ENCODE assay signal across 36 cellular contexts in genomic region chr15:73437541-73438109, GRCh38. TPM values are rescaled to one million over a fixed set of nuclear protein-coding genes. Genes with fewer than 3 reads are reported as not detected.
"Had no signal": no experiment of that assay in that cellular context is flagged by ENCODE, and none has a peak within 500 bp of the region (broad histone marks: within the 10 kb centered on the region; RNA-seq: fewer than 3 reads in every experiment).

No MANE protein-coding gene starts in this region.

- FAIRE-seq: endometrium had no signal

- H3K27ac Mint-ChIP-seq: effector memory CD8-positive, alpha-beta T cell; naive thymus-derived CD8-positive, alpha-beta T cell; nephron progenitor cell; progenitor cell of endocrine pancreas had no signal

- ATAC-seq: effector memory CD8-positive, alpha-beta T cell; heart right ventricle; left ventricle myocardium superior; lower lobe of right lung; naive thymus-derived CD8-positive, alpha-beta T cell; sciatic nerve had no signal

- H3K9me3 Mint-ChIP-seq: effector memory CD8-positive, alpha-beta T cell; nephron progenitor cell had no signal

- H3K9ac ChIP-seq: parathyroid adenoma had no signal

- H3K79me2 ChIP-seq: parathyroid adenoma had no signal

- H3K4me1 ChIP-seq: esophagus squamous epithelium, heart right ventricle, lower lobe of right lung, parathyroid adenoma, stomach, thyroid gland, vagina had no signal

- H3K27me3 ChIP-seq: thyroid gland, vagina had no signal

- H3K9me3 ChIP-seq: esophagus squamous epithelium, heart right ventricle, lower lobe of right lung, neutrophil, stomach, thyroid gland, vagina had no signal

- DNase-seq: cortex of kidney; effector memory CD8-positive, alpha-beta T cell; erythroblast; esophagus squamous epithelium; foreskin melanocyte; glutamatergic neuron; heart right ventricle; hippocampal formation; islet precursor cell; kidney glomerular epithelial cell; left ventricle myocardium superior; lower lobe of right lung; naive thymus-derived CD8-positive, alpha-beta T cell; nephron progenitor cell; stimulated activated CD4-positive, alpha-beta T cell treated with anti-CD3 and anti-CD28 coated beads, Interleukin-12 subunit alpha, Interleukin-12 subunit beta, amount 100 ng/mL, for 4 hours; stimulated activated CD4-positive, alpha-beta T cell treated with anti-CD3 and anti-CD28 coated beads, Interleukin-1b, Interleukin-23, amount 100 ng/mL, for 48 hours; stimulated activated CD4-positive, alpha-beta T cell treated with anti-CD3 and anti-CD28 coated beads, Interleukin-4, amount 100 ng/mL, for 1 hour; stimulated activated CD8-positive, alpha-beta memory T cell treated with anti-CD3 and anti-CD28 coated beads, Interleukin-4, amount 100 ng/mL, for 48 hours; stimulated activated naive CD4-positive, alpha-beta T cell treated with Interleukin-2 at 50 U/mL for 16 hours; stomach; thyroid gland; trophoblast cell had no signal

- H3K4me1 Mint-ChIP-seq: nephron progenitor cell had no signal

- H2AFZ ChIP-seq: parathyroid adenoma had no signal

- H3K27ac ChIP-seq: esophagus squamous epithelium, heart right ventricle, lower lobe of right lung, neutrophil, parathyroid adenoma, stomach, thyroid gland, vagina had no signal

- H3K4me3 ChIP-seq: esophagus squamous epithelium, heart right ventricle, lower lobe of right lung, smooth muscle cell, stomach, thyroid gland, vagina had no signal

- H3K4me2 ChIP-seq: smooth muscle cell had no signal

- H3K36me3 Mint-ChIP-seq: naive thymus-derived CD8-positive, alpha-beta T cell had no signal

- H3K4me3 Mint-ChIP-seq: effector memory CD8-positive, alpha-beta T cell; naive thymus-derived CD8-positive, alpha-beta T cell; nephron progenitor cell had no signal

- H3K36me3 ChIP-seq: esophagus squamous epithelium, heart right ventricle, lower lobe of right lung, neutrophil, stomach, thyroid gland, vagina had no signal

RNA-seq across cellular contexts. Expression of gene REC114, which starts 5.3 kb away (rescaled TPM):
- total RNA-seq: dermis microvascular lymphatic vessel endothelial cell; esophagus squamous epithelium; lower lobe of right lung; mesenteric fat pad; myocyte; naive thymus-derived CD8-positive, alpha-beta T cell; osteoblast; progenitor cell of endocrine pancreas; sciatic nerve; smooth muscle cell; stomach; subcutaneous adipose tissue; temporal lobe; thyroid gland; ureter; vagina had no signal
- polyA plus RNA-seq: heart right ventricle, smooth muscle cell, stomach had no signal
